In the genomic region with DNA sequence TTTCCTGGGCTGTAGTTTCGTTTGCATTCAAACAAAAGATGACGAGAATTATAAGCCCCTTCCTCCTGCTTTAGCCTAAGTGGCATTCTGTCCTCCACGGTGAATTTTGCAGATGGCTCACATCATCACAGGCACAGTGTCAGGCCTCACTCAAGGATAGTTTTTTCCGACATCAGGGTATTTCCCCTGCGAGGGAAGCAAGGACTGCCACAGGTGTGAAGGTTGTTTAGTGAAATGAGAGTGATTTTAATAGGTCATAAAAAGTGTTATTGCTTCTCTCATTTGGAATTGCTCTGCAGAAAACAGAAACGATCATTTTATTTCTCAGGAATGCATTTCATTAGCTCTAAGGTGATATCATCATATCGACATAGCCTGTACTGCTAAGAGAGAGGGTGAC, we compare ENCODE assay signal across 23 cellular contexts.
"Had no signal": no experiment of that assay in that cellular context is flagged by ENCODE, and none has a peak within 500 bp of the region (broad histone marks: within the 10 kb centered on the region; RNA-seq: fewer than 3 reads in every experiment).

No MANE protein-coding gene starts in this region.

- H3K4me1 ChIP-seq: esophagus muscularis mucosa, foreskin keratinocyte, gastroesophageal sphincter, heart left ventricle, left lung, lower lobe of right lung had no signal

- H3K4me3 Mint-ChIP-seq: mesothelial cell of epicardium; naive thymus-derived CD4-positive, alpha-beta T cell had no signal

- DNase-seq: dermis blood vessel endothelial cell; dorsolateral prefrontal cortex; effector CD4-positive, alpha-beta T cell; effector memory CD4-positive, alpha-beta T cell; foreskin keratinocyte; heart left ventricle; hypothalamus; islet precursor cell; kidney; kidney glomerular epithelial cell; left lung; left ventricle myocardium superior; lower lobe of right lung; mesenchymal stem cell had no signal

- ATAC-seq: foreskin keratinocyte; gastroesophageal sphincter; heart left ventricle; left lung; left ventricle myocardium superior; lower lobe of right lung; naive thymus-derived CD4-positive, alpha-beta T cell had no signal

- H3K4me1 Mint-ChIP-seq: mesothelial cell of epicardium; naive thymus-derived CD4-positive, alpha-beta T cell had no signal

- H3K4me2 ChIP-seq: hepatocyte had no signal

- H3K36me3 Mint-ChIP-seq: mesothelial cell of epicardium; naive thymus-derived CD4-positive, alpha-beta T cell had no signal

- H3K27ac ChIP-seq: coronary artery, dorsolateral prefrontal cortex, esophagus muscularis mucosa, foreskin keratinocyte, gastroesophageal sphincter, heart left ventricle, hepatocyte, left lung, lower lobe of right lung had no signal

- H3K27ac Mint-ChIP-seq: mesothelial cell of epicardium; naive thymus-derived CD4-positive, alpha-beta T cell had no signal

- FAIRE-seq: colon, endothelial cell of umbilical vein, frontal cortex, kidney had no signal

- H3K9me3 Mint-ChIP-seq: mesothelial cell of epicardium had no signal

- H3K36me3 ChIP-seq: esophagus muscularis mucosa, gastroesophageal sphincter, heart left ventricle, left lung, lower lobe of right lung had no signal

- H3K9me3 ChIP-seq: esophagus muscularis mucosa, gastroesophageal sphincter, heart left ventricle, left lung, lower lobe of right lung had no signal

- H3K27me3 ChIP-seq: esophagus muscularis mucosa, hepatocyte, left lung had no signal

- H2AFZ ChIP-seq: hepatocyte had no signal

- H3K79me2 ChIP-seq: hepatocyte had no signal

- H3K4me3 ChIP-seq: coronary artery, dorsolateral prefrontal cortex, esophagus muscularis mucosa, gastroesophageal sphincter, heart left ventricle, hepatocyte, left lung, lower lobe of right lung had no signal
